16 cellular contexts compared by ENCODE assay signal in genomic region chr2:74945783-74946165, GRCh38.
"Had no signal": no experiment of that assay in that cellular context is flagged by ENCODE, and none has a peak within 500 bp of the region (broad histone marks: within the 10 kb centered on the region; RNA-seq: fewer than 3 reads in every experiment).

No MANE protein-coding gene starts in this region.

- H3K4me3 ChIP-seq: cardiac muscle cell, colonic mucosa, pancreas, spleen, suprapubic skin had no signal

- H3K9me3 ChIP-seq: colonic mucosa, pancreas, suprapubic skin had no signal

- H3K27ac Mint-ChIP-seq: stimulated activated naive CD8-positive, alpha-beta T cell treated with anti-CD3 and anti-CD28 coated beads, Interleukin-15, Interleukin-2, amounts not matched to agents 100 ng/mL and 50 ng/mL, for 24 hours; T-helper 2 cell treated with Interferon-gamma antibody and Interleukin-4, amounts not matched to agents 5 μg/mL and 100 μg/mL, for 36 hours had no signal

- DNase-seq: activated naive CD4-positive, alpha-beta T cell treated with Interleukin-2 at 50 U/mL for 16 hours; activated T-cell treated with anti-CD3 and anti-CD28 coated beads for 4 hours; aorta; colonic mucosa; effector CD4-positive, alpha-beta T cell; mammary epithelial cell; pancreas; spleen; SW 1271; trophoblast cell had no signal

- H3K4me3 Mint-ChIP-seq: stimulated activated naive CD8-positive, alpha-beta T cell treated with anti-CD3 and anti-CD28 coated beads, Interleukin-15, Interleukin-2, amounts not matched to agents 100 ng/mL and 50 ng/mL, for 24 hours; T-helper 2 cell treated with Interferon-gamma antibody and Interleukin-4, amounts not matched to agents 5 μg/mL and 100 μg/mL, for 36 hours had no signal

- ATAC-seq: left lobe of liver, pancreas, sciatic nerve had no signal

- H3K27me3 Mint-ChIP-seq: stimulated activated naive CD8-positive, alpha-beta T cell treated with anti-CD3 and anti-CD28 coated beads, Interleukin-15, Interleukin-2, amounts not matched to agents 100 ng/mL and 50 ng/mL, for 24 hours had no signal

- H3K4me1 ChIP-seq: colonic mucosa, pancreas, suprapubic skin had no signal

- H3K36me3 ChIP-seq: cardiac muscle cell, colonic mucosa, pancreas, spleen, suprapubic skin had no signal

- H3K27me3 ChIP-seq: cardiac muscle cell, colonic mucosa, pancreas, spleen, suprapubic skin had no signal

- H3K27ac ChIP-seq: cardiac muscle cell, colonic mucosa, pancreas, spleen, suprapubic skin had no signal
